Comparison of ENCODE assay signal across 29 cellular contexts in the genomic region with DNA sequence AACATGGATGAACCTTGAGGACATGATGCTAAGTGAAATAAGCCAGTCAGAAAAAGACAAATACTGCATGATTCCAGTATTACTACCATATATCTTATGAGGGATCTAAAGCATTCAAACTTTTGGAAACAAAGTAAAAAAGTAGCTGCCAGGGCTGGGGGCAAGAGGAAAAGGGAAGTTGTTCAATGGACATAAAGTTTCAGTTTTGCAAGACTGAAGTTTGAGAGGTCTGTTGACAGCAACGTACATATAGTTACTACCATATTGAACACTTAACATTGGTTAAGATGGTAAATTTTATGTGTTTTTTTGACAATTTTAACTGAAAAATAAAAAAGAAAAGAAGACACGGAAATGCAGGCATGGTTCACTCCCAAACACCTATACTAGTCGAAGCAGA.
A peak's percentile ranks its signal among the peaks of the same experiment; 100 is the strongest.
DNase-seq lines count a peak whose midpoint lies in the region; ATAC-seq, FAIRE-seq and TF ChIP-seq lines count a peak whose summit lies in the region.
"Had no signal": no experiment of that assay in that cellular context is flagged by ENCODE, and none has a peak within 500 bp of the region (broad histone marks: within the 10 kb centered on the region; RNA-seq: fewer than 3 reads in every experiment).

No MANE protein-coding gene starts in this region.

- H3K4me3 Mint-ChIP-seq in stimulated activated memory B cell treated with anti-CD40 and anti-IgM and Interleukin-4, amounts not matched to agents 10 μg/mL and 1 μg/mL and 100 μg/mL, for 72 hours, result no peak overlapping the region
- H3K4me3 Mint-ChIP-seq: activated CD8-positive, alpha-beta T cell treated with anti-CD3 and anti-CD28 coated beads for 36 hours; activated naive CD8-positive, alpha-beta T cell treated with anti-CD3 and anti-CD28 coated beads, Interleukin-2, amount 10 ng/mL, durations not matched to agents 7 days and 5 days; natural killer cell had no signal

- no peaks in the 10 kb centered on the region for H3K27me3 ChIP-seq in pancreas
- H3K27me3 ChIP-seq: ascending aorta, cardiac muscle cell, heart right ventricle, Peyer's patch, SJCRH30 had no signal

- no peaks in the 10 kb centered on the region for H3K9me3 ChIP-seq in pancreas
- H3K9me3 ChIP-seq: ascending aorta, heart right ventricle, lower lobe of right lung, Peyer's patch, SJCRH30 had no signal

- no peaks in the 10 kb centered on the region for H3K27me3 Mint-ChIP-seq in stimulated activated memory B cell treated with anti-CD40 and anti-IgM and Interleukin-4, amounts not matched to agents 10 μg/mL and 1 μg/mL and 100 μg/mL, for 72 hours
- H3K27me3 Mint-ChIP-seq: activated CD8-positive, alpha-beta T cell treated with anti-CD3 and anti-CD28 coated beads for 36 hours; activated naive CD8-positive, alpha-beta T cell treated with anti-CD3 and anti-CD28 coated beads, Interleukin-2, amount 10 ng/mL, durations not matched to agents 7 days and 5 days; CD4-positive, CD25-positive, alpha-beta regulatory T cell had no signal

- no peaks in the 10 kb centered on the region for H3K9me3 Mint-ChIP-seq in stimulated activated memory B cell treated with anti-CD40 and anti-IgM and Interleukin-4, amounts not matched to agents 10 μg/mL and 1 μg/mL and 100 μg/mL, for 72 hours
- H3K9me3 Mint-ChIP-seq: activated CD8-positive, alpha-beta T cell treated with anti-CD3 and anti-CD28 coated beads for 36 hours; activated naive CD8-positive, alpha-beta T cell treated with anti-CD3 and anti-CD28 coated beads, Interleukin-2, amount 10 ng/mL, durations not matched to agents 7 days and 5 days; CD4-positive, CD25-positive, alpha-beta regulatory T cell; natural killer cell had no signal

- H3K4me3 ChIP-seq in pancreas, result no peak overlapping the region
- H3K4me3 ChIP-seq: ascending aorta, cardiac muscle cell, coronary artery, heart right ventricle, lower lobe of right lung, Peyer's patch, SJCRH30 had no signal

- TF ChIP-seq CTCF in GM10266 (IDR thresholded peaks at IDR 0.05; ENCODE audit: control insufficient read depth, insufficient read depth, low read depth, missing control alignments) (no peak), pancreas (IDR thresholded peaks at IDR 0.05) (no peak)

- no peak for TF ChIP-seq POLR2A in GM12891 (IDR thresholded peaks at IDR 0.05; ENCODE audit: low read depth, low read length)

- peaks cover 10 to 22% (median 20%) of the 10 kb centered on the region in 3 donors for H3K4me1 ChIP-seq in pancreas
- H3K4me1 ChIP-seq: SJCRH30 had no signal

- 84 to 92% methylated on average over 3 of the region's 3 CpGs for WGBS in pancreas, 2 donors

- ATAC-seq in stimulated activated memory B cell treated with anti-CD40 and anti-IgM and Interleukin-4, amounts not matched to agents 10 μg/mL and 1 μg/mL and 100 μg/mL, for 72 hours, result no peak
- ATAC-seq in pancreas, result no peak
- ATAC-seq: activated CD8-positive, alpha-beta T cell treated with anti-CD3 and anti-CD28 coated beads for 36 hours; esophagus mucosa; heart right ventricle; lower lobe of right lung; natural killer cell had no signal

- intact Hi-C loops in pancreas (cut with DNase I), result no loop called here

- no peaks in the 10 kb centered on the region for H3K36me3 ChIP-seq in pancreas
- H3K36me3 ChIP-seq: ascending aorta, cardiac muscle cell, heart right ventricle, lower lobe of right lung, Peyer's patch, SJCRH30 had no signal

- peak; percentile 16 for FAIRE-seq in GM12891 (lab: Jason Lieb, UNC)
- FAIRE-seq in pancreas (lab: Jason Lieb, UNC), result no peak
- FAIRE-seq: D721Med, TTC549 had no signal

- DNase-seq in GM12891 (ENCODE audit: insufficient read length, low spot score) (no peak), NAMALWA (ENCODE audit: low spot score) (peak; percentile 26), SIG-M5 treated with dmso at 0.1 percent for 504 hours (lab: John Stamatoyannopoulos, UW; ENCODE audit: unreplicated experiment) (peak; percentile 84), GM10266 (ENCODE audit: extremely low spot score) (no peak), cerebellar cortex (ENCODE audit: low spot score) (no peak), pancreas (no peak)
- DNase-seq: activated CD8-positive, alpha-beta T cell treated with anti-CD3 and anti-CD28 coated beads for 36 hours; activated naive CD8-positive, alpha-beta T cell treated with anti-CD3 and anti-CD28 coated beads, Interleukin-2, amount 10 ng/mL, durations not matched to agents 7 days and 5 days; CD4-positive, CD25-positive, alpha-beta regulatory T cell; foreskin fibroblast; heart right ventricle; KG1; lower lobe of right lung; natural killer cell; NCI-H1092; NCI-H1694 treated with DMSO at 0.1 percent for 48 hours; NCI-H2171; NCI-H510A; Peyer's patch; SJCRH30; T-helper 1 cell; trophoblast cell had no signal

- H3K27ac Mint-ChIP-seq in stimulated activated memory B cell treated with anti-CD40 and anti-IgM and Interleukin-4, amounts not matched to agents 10 μg/mL and 1 μg/mL and 100 μg/mL, for 72 hours, result peak overlapping the region; percentile 1
- H3K27ac Mint-ChIP-seq: activated CD8-positive, alpha-beta T cell treated with anti-CD3 and anti-CD28 coated beads for 36 hours; activated naive CD8-positive, alpha-beta T cell treated with anti-CD3 and anti-CD28 coated beads, Interleukin-2, amount 10 ng/mL, durations not matched to agents 7 days and 5 days; CD4-positive, CD25-positive, alpha-beta regulatory T cell; natural killer cell had no signal

- peaks cover 53% of the 10 kb centered on the region for H3K4me1 Mint-ChIP-seq in stimulated activated memory B cell treated with anti-CD40 and anti-IgM and Interleukin-4, amounts not matched to agents 10 μg/mL and 1 μg/mL and 100 μg/mL, for 72 hours

- H3K27ac ChIP-seq in pancreas, result no peak overlapping the region
- H3K27ac ChIP-seq: ascending aorta, cardiac muscle cell, coronary artery, lower lobe of right lung, Peyer's patch, SJCRH30 had no signal

- H3K36me3 Mint-ChIP-seq in stimulated activated memory B cell treated with anti-CD40 and anti-IgM and Interleukin-4, amounts not matched to agents 10 μg/mL and 1 μg/mL and 100 μg/mL, for 72 hours, result peaks cover 8% of the 10 kb centered on the region
- H3K36me3 Mint-ChIP-seq: activated naive CD8-positive, alpha-beta T cell treated with anti-CD3 and anti-CD28 coated beads, Interleukin-2, amount 10 ng/mL, durations not matched to agents 7 days and 5 days; natural killer cell had no signal

TF ChIP-seq in GM12891, 5 proteins besides CTCF, POLR2A, EP300 and RAD21:
- TF ChIP-seq SPI1 (IDR thresholded peaks at IDR 0.05; ENCODE audit: low read depth, low read length) (peak; percentile 19; the same call in 1 of the 2 replicates), POLR2AphosphoS5 (IDR thresholded peaks at IDR 0.05; ENCODE audit: low read depth, low read length) (no peak)

Comparison
In these comparisons a context has a peak if more than half of its experiments do, and no peak if none do; other contexts are left out.
1. DNase-seq: peak in NAMALWA (single experiment) and SIG-M5 treated with dmso at 0.1 percent for 504 hours (single experiment); none in GM12891 (single experiment), GM10266 (single experiment), cerebellar cortex (single experiment) and pancreas (0 of 6).